1 cellular context compared by ENCODE assay signal in the genomic region with DNA sequence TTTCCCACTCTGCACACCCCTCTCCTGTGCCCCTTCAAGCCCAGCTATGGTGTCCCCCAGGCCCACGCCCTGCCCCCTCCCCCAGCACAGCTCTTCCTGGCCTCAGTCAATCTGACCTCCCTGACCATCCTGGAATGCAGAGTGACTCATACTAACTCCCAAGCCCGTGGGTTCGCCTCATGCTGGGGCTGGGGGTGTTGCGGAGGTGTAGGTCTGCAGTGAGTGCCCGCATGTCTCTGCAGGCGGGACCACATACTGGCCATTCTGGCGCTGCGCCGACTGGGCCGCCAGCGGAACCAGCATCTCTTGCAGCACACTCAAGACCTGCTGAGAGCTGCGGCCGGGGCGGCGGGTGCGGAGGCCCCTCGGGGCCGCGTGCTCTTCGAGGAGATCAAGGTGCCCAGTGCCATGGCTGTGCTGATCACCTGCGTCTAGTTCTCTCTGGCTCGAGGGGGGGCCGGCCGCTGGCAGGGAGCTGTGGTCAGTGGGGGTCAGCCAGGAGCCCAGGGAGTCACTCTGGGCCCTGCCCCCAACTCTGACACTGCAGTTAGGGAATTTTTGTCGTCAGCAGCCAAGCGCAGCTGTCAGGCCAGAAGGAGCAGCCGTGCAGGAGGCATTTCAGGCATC.
A peak's percentile ranks its signal among the peaks of the same experiment; 100 is the strongest.
TF ChIP-seq lines count a peak whose summit lies in the region.

No MANE protein-coding gene starts in this region.

TF ChIP-seq in H1, 55 proteins besides CTCF, POLR2A, EP300 and RAD21:
- peak; percentile 62 for TF ChIP-seq ASH2L (IDR thresholded peaks at IDR 0.05; ENCODE audit: low read length)
- peak; percentile 19; the same call in 1 of the 2 replicates for TF ChIP-seq POLR2AphosphoS5 (IDR thresholded peaks at IDR 0.05; ENCODE audit: low read depth, low read length)
- no peak for TF ChIP-seq SUZ12 (IDR thresholded peaks at IDR 0.05; ENCODE audit: low read length)
- TF ChIP-seq, protein P1, sequence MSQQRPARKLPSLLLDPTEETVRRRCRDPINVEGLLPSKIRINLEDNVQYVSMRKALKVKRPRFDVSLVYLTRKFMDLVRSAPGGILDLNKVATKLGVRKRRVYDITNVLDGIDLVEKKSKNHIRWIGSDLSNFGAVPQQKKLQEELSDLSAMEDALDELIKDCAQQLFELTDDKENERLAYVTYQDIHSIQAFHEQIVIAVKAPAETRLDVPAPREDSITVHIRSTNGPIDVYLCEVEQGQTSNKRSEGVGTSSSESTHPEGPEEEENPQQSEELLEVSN (IDR thresholded peaks at IDR 0.05) = peak; percentile 81
- TF ChIP-seq GABPA (IDR thresholded peaks at IDR 0.05; ENCODE audit: borderline replicate concordance, insufficient read depth, low read length) = peak; percentile 27; the same call in 1 of the 2 replicates
- TF ChIP-seq JUN (IDR thresholded peaks at IDR 0.05; ENCODE audit: low read depth, low read length) = peak; percentile 29; the same call in 1 of the 2 replicates
- no peak for TF ChIP-seq SP4 (IDR thresholded peaks at IDR 0.05; ENCODE audit: low read length)
- TF ChIP-seq EGR1 (IDR thresholded peaks at IDR 0.05; ENCODE audit: borderline replicate concordance, low read depth, low read length) = peak; percentile 55; the same call in 1 of the 2 replicates
- TF ChIP-seq, protein P2, sequence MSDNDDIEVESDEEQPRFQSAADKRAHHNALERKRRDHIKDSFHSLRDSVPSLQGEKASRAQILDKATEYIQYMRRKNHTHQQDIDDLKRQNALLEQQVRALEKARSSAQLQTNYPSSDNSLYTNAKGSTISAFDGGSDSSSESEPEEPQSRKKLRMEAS (IDR thresholded peaks at IDR 0.05) = peak; percentile 72
- TF ChIP-seq CHD1 (IDR thresholded peaks at IDR 0.05; ENCODE audit: low read depth, low read length) = no peak
- TF ChIP-seq JUND (IDR thresholded peaks at IDR 0.05; ENCODE audit: low read length) = peak; percentile 93
- peak; percentile 89 for TF ChIP-seq TEAD4 (IDR thresholded peaks at IDR 0.05; ENCODE audit: low read depth, low read length)
- peak; percentile 63 for TF ChIP-seq CREB1 (IDR thresholded peaks at IDR 0.05)
